ENCODE assay signal across 35 cellular contexts in the genomic region with DNA sequence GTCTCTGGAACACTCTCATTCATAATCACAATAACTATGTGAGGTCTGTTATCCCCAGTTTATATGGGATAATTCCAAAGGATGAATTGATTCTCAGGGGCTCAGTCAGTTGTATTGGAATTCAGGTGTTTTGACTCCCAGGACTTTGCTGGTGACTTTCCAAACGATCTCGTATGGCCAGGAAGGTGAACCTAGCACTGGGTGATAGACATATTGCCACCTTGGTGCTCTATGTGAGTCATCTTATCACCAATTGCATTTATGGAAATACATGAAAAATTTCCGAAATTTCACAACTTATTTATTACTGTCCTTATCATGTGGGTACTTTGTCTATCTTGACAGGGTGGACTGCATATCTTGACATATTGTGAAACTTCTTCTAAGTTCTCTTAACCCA.
"Had no signal": no experiment of that assay in that cellular context is flagged by ENCODE, and none has a peak within 500 bp of the region (broad histone marks: within the 10 kb centered on the region; RNA-seq: fewer than 3 reads in every experiment).

No MANE protein-coding gene starts in this region.

- H3K27ac ChIP-seq: ascending aorta, brain microvascular endothelial cell, breast epithelium, VCaP had no signal

- H3K9me3 ChIP-seq: ascending aorta, breast epithelium had no signal

- H3K27me3 Mint-ChIP-seq: activated B cell treated with CpG ODN at 0.5 μM for 24 hours; activated CD4-positive, alpha-beta memory T cell treated with anti-CD3 and anti-CD28 coated beads, Interleukin-2, amount 10 ng/mL, durations not matched to agents 7 days and 5 days; activated CD4-positive, alpha-beta T cell treated with anti-CD3 and anti-CD28 coated beads, Interleukin-2, amount 10 ng/mL, durations not matched to agents 7 days and 5 days; activated CD8-positive, alpha-beta memory T cell treated with anti-CD3 and anti-CD28 coated beads, Interleukin-2, amount 10 ng/mL, durations not matched to agents 7 days and 5 days; activated naive CD4-positive, alpha-beta T cell treated with anti-CD3 and anti-CD28 coated beads, Interleukin-2, amount 10 ng/mL, durations not matched to agents 7 days and 5 days; activated naive CD8-positive, alpha-beta T cell treated with anti-CD3 and anti-CD28 coated beads, Interleukin-2, amount 10 ng/mL, durations not matched to agents 7 days and 5 days; activated naive CD8-positive, alpha-beta T cell treated with anti-CD3 and anti-CD28 coated beads, Interleukin-2, amount 50 U/mL, for 24 hours; activated T-cell treated with anti-CD3 and anti-CD28 coated beads, Interleukin-2, amount 50 U/mL, for 24 hours had no signal

- H3K27ac Mint-ChIP-seq: activated B cell treated with CpG ODN at 0.5 μM for 24 hours; activated CD4-positive, alpha-beta memory T cell treated with anti-CD3 and anti-CD28 coated beads, Interleukin-2, amount 10 ng/mL, durations not matched to agents 7 days and 5 days; activated CD4-positive, alpha-beta T cell treated with anti-CD3 and anti-CD28 coated beads, Interleukin-2, amount 10 ng/mL, durations not matched to agents 7 days and 5 days; activated CD8-positive, alpha-beta memory T cell treated with anti-CD3 and anti-CD28 coated beads, Interleukin-2, amount 10 ng/mL, durations not matched to agents 7 days and 5 days; activated CD8-positive, alpha-beta T cell treated with anti-CD3 and anti-CD28 coated beads, Interleukin-2, amount 10 ng/mL, durations not matched to agents 7 days and 5 days; activated naive CD4-positive, alpha-beta T cell treated with anti-CD3 and anti-CD28 coated beads, Interleukin-2, amount 10 ng/mL, durations not matched to agents 7 days and 5 days; activated naive CD4-positive, alpha-beta T cell treated with anti-CD3 and anti-CD28 coated beads, Interleukin-2, amount 50 U/mL, for 24 hours; activated naive CD8-positive, alpha-beta T cell; activated naive CD8-positive, alpha-beta T cell treated with anti-CD3 and anti-CD28 coated beads, Interleukin-2, amount 10 ng/mL, durations not matched to agents 7 days and 5 days; activated naive CD8-positive, alpha-beta T cell treated with anti-CD3 and anti-CD28 coated beads, Interleukin-2, amount 50 U/mL, for 24 hours; activated T-cell treated with anti-CD3 and anti-CD28 coated beads, Interleukin-2, amount 50 U/mL, for 24 hours; activated T-helper 2 cell treated with anti-CD3 and anti-CD28 coated beads, Interferon-gamma antibody, Interleukin-2, Interleukin-4, amounts not matched to agents 10 μg/mL and 5 μg/mL and 100 μg/mL, durations not matched to agents 14 hours and 24 hours and 36 hours; T-helper 1 cell treated with Interleukin-12 subunit alpha and Interleukin-12 subunit beta and Interleukin-4 antibody, amounts not matched to agents 30 μg/mL and 1 μg/mL, for 36 hours; T-helper 2 cell treated with Interferon-gamma antibody and Interleukin-4, amounts not matched to agents 5 μg/mL and 100 μg/mL, for 36 hours had no signal

- ATAC-seq: activated CD8-positive, alpha-beta memory T cell treated with anti-CD3 and anti-CD28 coated beads, Interleukin-2, amount 10 ng/mL, durations not matched to agents 7 days and 5 days; activated CD8-positive, alpha-beta T cell treated with anti-CD3 and anti-CD28 coated beads, Interleukin-2, amount 10 ng/mL, durations not matched to agents 7 days and 5 days; activated naive CD8-positive, alpha-beta T cell treated with anti-CD3 and anti-CD28 coated beads, Interleukin-2, amount 50 U/mL, for 24 hours had no signal

- H3K4me3 Mint-ChIP-seq: activated B cell treated with CpG ODN at 0.5 μM for 24 hours; activated CD4-positive, alpha-beta memory T cell treated with anti-CD3 and anti-CD28 coated beads, Interleukin-2, amount 10 ng/mL, durations not matched to agents 7 days and 5 days; activated CD4-positive, alpha-beta T cell treated with anti-CD3 and anti-CD28 coated beads, Interleukin-2, amount 10 ng/mL, durations not matched to agents 7 days and 5 days; activated CD8-positive, alpha-beta memory T cell treated with anti-CD3 and anti-CD28 coated beads, Interleukin-2, amount 10 ng/mL, durations not matched to agents 7 days and 5 days; activated CD8-positive, alpha-beta T cell treated with anti-CD3 and anti-CD28 coated beads, Interleukin-2, amount 10 ng/mL, durations not matched to agents 7 days and 5 days; activated naive CD4-positive, alpha-beta T cell treated with anti-CD3 and anti-CD28 coated beads, Interleukin-2, amount 10 ng/mL, durations not matched to agents 7 days and 5 days; activated naive CD4-positive, alpha-beta T cell treated with anti-CD3 and anti-CD28 coated beads, Interleukin-2, amount 50 U/mL, for 24 hours; activated naive CD8-positive, alpha-beta T cell; activated naive CD8-positive, alpha-beta T cell treated with anti-CD3 and anti-CD28 coated beads, Interleukin-2, amount 10 ng/mL, durations not matched to agents 7 days and 5 days; activated naive CD8-positive, alpha-beta T cell treated with anti-CD3 and anti-CD28 coated beads, Interleukin-2, amount 50 U/mL, for 24 hours; activated T-cell treated with anti-CD3 and anti-CD28 coated beads, Interleukin-2, amount 50 U/mL, for 24 hours; T-helper 1 cell treated with Interleukin-12 subunit alpha and Interleukin-12 subunit beta and Interleukin-4 antibody, amounts not matched to agents 30 μg/mL and 1 μg/mL, for 36 hours; T-helper 2 cell treated with Interferon-gamma antibody and Interleukin-4, amounts not matched to agents 5 μg/mL and 100 μg/mL, for 36 hours had no signal

- DNase-seq: activated B cell treated with CpG ODN at 0.5 μM for 24 hours; activated CD4-positive, alpha-beta memory T cell treated with anti-CD3 and anti-CD28 coated beads, Interleukin-2, amount 10 ng/mL, durations not matched to agents 7 days and 5 days; activated CD4-positive, alpha-beta T cell treated with anti-CD3 and anti-CD28 coated beads for 4 hours; activated CD4-positive, alpha-beta T cell treated with anti-CD3 and anti-CD28 coated beads, Interleukin-2, amount 10 ng/mL, durations not matched to agents 7 days and 5 days; activated CD4-positive, alpha-beta T cell treated with anti-CD3 and anti-CD28 coated beads, Interleukin-2, amount 50 U/mL, for 48 hours; activated CD4-positive, CD25-positive, alpha-beta regulatory T cell treated with anti-CD3 and anti-CD28 coated beads, Interleukin-2, amount 50 U/mL, for 72 hours; activated CD8-positive, alpha-beta memory T cell treated with anti-CD3 and anti-CD28 coated beads for 24 hours; activated CD8-positive, alpha-beta memory T cell treated with anti-CD3 and anti-CD28 coated beads, Interleukin-2, amount 10 ng/mL, durations not matched to agents 7 days and 5 days; activated CD8-positive, alpha-beta memory T cell treated with anti-CD3 and anti-CD28 coated beads, Interleukin-2, amount 50 U/mL, for 48 hours; activated CD8-positive, alpha-beta T cell treated with anti-CD3 and anti-CD28 coated beads, Interleukin-2, amount 10 ng/mL, durations not matched to agents 7 days and 5 days; activated effector memory CD4-positive, alpha-beta T cell treated with Interleukin-2 at 50 U/mL for 16 hours; activated gamma-delta T cell; activated naive CD4-positive, alpha-beta T cell treated with anti-CD3 and anti-CD28 coated beads, Interleukin-2, amount 10 ng/mL, durations not matched to agents 7 days and 5 days; activated naive CD4-positive, alpha-beta T cell treated with Interleukin-2 at 50 U/mL for 16 hours; activated naive CD8-positive, alpha-beta T cell treated with anti-CD3 and anti-CD28 coated beads, Interleukin-2, amount 10 ng/mL, durations not matched to agents 7 days and 5 days; activated naive CD8-positive, alpha-beta T cell treated with anti-CD3 and anti-CD28 coated beads, Interleukin-2, amount 50 U/mL, for 24 hours; activated T-cell treated with anti-CD3 and anti-CD28 coated beads, Interleukin-2, amount 50 U/mL, for 24 hours; activated T-cell treated with anti-CD3 and anti-CD28 coated beads, Interleukin-2, amount 50 U/mL, for 48 hours; amygdala; anterior cingulate cortex; brain microvascular endothelial cell; central memory CD4-positive, alpha-beta T cell; SW 1271; T-helper 1 cell; T-helper 2 cell; T-helper 9 cell had no signal

- H3K36me3 Mint-ChIP-seq: activated CD8-positive, alpha-beta memory T cell treated with anti-CD3 and anti-CD28 coated beads, Interleukin-2, amount 10 ng/mL, durations not matched to agents 7 days and 5 days; activated naive CD4-positive, alpha-beta T cell treated with anti-CD3 and anti-CD28 coated beads, Interleukin-2, amount 10 ng/mL, durations not matched to agents 7 days and 5 days; activated naive CD4-positive, alpha-beta T cell treated with anti-CD3 and anti-CD28 coated beads, Interleukin-2, amount 50 U/mL, for 24 hours; activated naive CD8-positive, alpha-beta T cell; activated naive CD8-positive, alpha-beta T cell treated with anti-CD3 and anti-CD28 coated beads, Interleukin-2, amount 10 ng/mL, durations not matched to agents 7 days and 5 days had no signal

- H3K4me1 ChIP-seq: ascending aorta, breast epithelium had no signal

- H3K4me3 ChIP-seq: ascending aorta, breast epithelium had no signal

- FAIRE-seq: TTC549 had no signal

- H3K36me3 ChIP-seq: ascending aorta, brain microvascular endothelial cell, breast epithelium had no signal

- H3K4me1 Mint-ChIP-seq: activated B cell treated with CpG ODN at 0.5 μM for 24 hours; activated CD4-positive, alpha-beta memory T cell treated with anti-CD3 and anti-CD28 coated beads, Interleukin-2, amount 10 ng/mL, durations not matched to agents 7 days and 5 days; activated CD4-positive, alpha-beta T cell treated with anti-CD3 and anti-CD28 coated beads, Interleukin-2, amount 10 ng/mL, durations not matched to agents 7 days and 5 days; activated CD8-positive, alpha-beta memory T cell treated with anti-CD3 and anti-CD28 coated beads, Interleukin-2, amount 10 ng/mL, durations not matched to agents 7 days and 5 days; activated naive CD4-positive, alpha-beta T cell treated with anti-CD3 and anti-CD28 coated beads, Interleukin-2, amount 10 ng/mL, durations not matched to agents 7 days and 5 days; activated naive CD4-positive, alpha-beta T cell treated with anti-CD3 and anti-CD28 coated beads, Interleukin-2, amount 50 U/mL, for 24 hours; activated naive CD8-positive, alpha-beta T cell treated with anti-CD3 and anti-CD28 coated beads, Interleukin-2, amount 10 ng/mL, durations not matched to agents 7 days and 5 days; activated naive CD8-positive, alpha-beta T cell treated with anti-CD3 and anti-CD28 coated beads, Interleukin-2, amount 50 U/mL, for 24 hours had no signal

- H3K27me3 ChIP-seq: ascending aorta, brain microvascular endothelial cell had no signal
